ENCODE assay signal across 8 cellular contexts in the genomic region with DNA sequence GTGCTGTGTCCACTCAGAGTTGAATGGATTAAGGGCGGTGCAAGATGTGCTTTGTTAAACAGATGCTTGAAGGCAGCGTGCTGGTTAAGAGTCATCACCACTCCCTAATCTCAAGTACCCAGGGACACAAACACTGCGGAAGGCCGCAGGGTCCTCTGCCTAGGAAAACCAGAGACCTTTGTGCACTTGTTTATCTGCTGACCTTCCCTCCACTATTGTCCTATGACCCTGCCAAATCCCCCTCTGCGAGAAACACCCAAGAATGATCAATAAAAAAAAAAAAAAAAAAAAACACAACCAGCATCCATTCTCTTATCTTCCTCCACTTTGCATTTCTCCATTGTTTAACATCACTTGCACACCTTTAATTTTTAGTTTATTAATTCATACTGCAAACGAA. TPM values are rescaled to one million over a fixed set of nuclear protein-coding genes. Genes with fewer than 3 reads are reported as not detected.
DNase-seq lines count a peak whose midpoint lies in the region; TF ChIP-seq lines count a peak whose summit lies in the region.
"Not testable (repeated sequence)": the region's sequence is repeated elsewhere in the genome, so short reads cannot be mapped to it uniquely, and the experiment has no call there.

No MANE protein-coding gene starts in this region.

- H3K4me3 ChIP-seq in BJ (ENCODE audit: low read depth, low read length), result peak overlapping the region; percentile 69
- H3K4me3 ChIP-seq in HL-60 (replicated peaks; ENCODE audit: insufficient read depth, low read length), result peak overlapping the region; percentile 74
- peak overlapping the region; percentile 77 to 96 for H3K4me3 ChIP-seq in SK-N-SH (ENCODE audit: low read depth in 2 of 2, low read length in 1 of 2)
- peak overlapping the region; percentile 100 for H3K4me3 ChIP-seq in endodermal cell (ENCODE audit: low read length)
- peak overlapping the region; percentile 98 for H3K4me3 ChIP-seq in iPS-20b (ENCODE audit: low read length)
- peak overlapping the region; percentile 86 for H3K4me3 ChIP-seq in neural progenitor cell
- H3K4me3 ChIP-seq in suprapubic skin, result peak overlapping the region; percentile 91

- not testable (repeated sequence) for H3K9me3 ChIP-seq in SK-N-SH; endodermal cell (ENCODE audit: control insufficient read depth, low read length); iPS-20b (ENCODE audit: insufficient read depth, low read depth, low read length); neural progenitor cell (ENCODE audit: low read depth); suprapubic skin

- H3K9me2 ChIP-seq in SK-N-SH, result not testable (repeated sequence)

- DNase-seq in BJ (ENCODE audit: low read depth); HL-60 (ENCODE audit: low read depth in 1 of 2, low spot score in 1 of 2); SK-N-SH; activated naive CD8-positive, alpha-beta T cell treated with anti-CD3 and anti-CD28 coated beads for 36 hours; endodermal cell; neural progenitor cell (ENCODE audit: low spot score); suprapubic skin (ENCODE audit: low spot score in 2 of 2): not testable (repeated sequence)

- POLR2A ChIA-PET in BJ (lab: Charles Lee), result not testable (repeated sequence)
- POLR2A ChIA-PET in SK-N-SH (lab: Yijun Ruan, JAX), result interaction anchor here (2.4 kb wide), 1 partner anchor 60 kb away, joined by 10 read pairs; a partner anchor contains a TSS

- H3K27ac ChIP-seq in HL-60 (replicated peaks), result peak overlapping the region; percentile 85
- peak overlapping the region; percentile 87 to 96; a peak in 3 of 4 replicates for H3K27ac ChIP-seq in SK-N-SH (ENCODE audit: low read depth in 2 of 2, low read length in 1 of 2)
- not testable (repeated sequence) for H3K27ac ChIP-seq in endodermal cell (ENCODE audit: low read depth, low read length); neural progenitor cell; suprapubic skin
- H3K27ac ChIP-seq in iPS-20b (ENCODE audit: low read length), result peak overlapping the region; percentile 19

- peaks cover 17% of the 10 kb centered on the region for H3K36me3 Mint-ChIP-seq in activated naive CD8-positive, alpha-beta T cell treated with anti-CD3 and anti-CD28 coated beads for 36 hours
- H3K36me3 Mint-ChIP-seq in endodermal cell (ENCODE audit: low read depth) (peaks cover 28% of the 10 kb centered on the region), neural progenitor cell (peaks cover 12% of the 10 kb centered on the region)

- H3K9ac ChIP-seq in SK-N-SH, result peak overlapping the region; percentile 84
- H3K9ac ChIP-seq in endodermal cell (ENCODE audit: extremely low read depth, low read length, poor library complexity, severe bottlenecking), result peak overlapping the region; percentile 93
- peak overlapping the region; percentile 98; the same call in 1 of the 2 replicates for H3K9ac ChIP-seq in iPS-20b (ENCODE audit: low read depth, low read length)
- peak overlapping the region; percentile 67 for H3K9ac ChIP-seq in neural progenitor cell

- not testable (repeated sequence) for H4K20me1 ChIP-seq in SK-N-SH (ENCODE audit: insufficient read depth)
- peaks cover 20% of the 10 kb centered on the region for H4K20me1 ChIP-seq in neural progenitor cell (ENCODE audit: low read depth)

- not testable (repeated sequence) for H2AFZ ChIP-seq in SK-N-SH (ENCODE audit: low read depth)
- H2AFZ ChIP-seq in neural progenitor cell (replicated peaks), result peak overlapping the region; percentile 64

- H3K9me3 Mint-ChIP-seq in activated naive CD8-positive, alpha-beta T cell treated with anti-CD3 and anti-CD28 coated beads for 36 hours; endodermal cell; neural progenitor cell: not testable (repeated sequence)

- peak overlapping the region; percentile 99 for H3K4me3 Mint-ChIP-seq in activated naive CD8-positive, alpha-beta T cell treated with anti-CD3 and anti-CD28 coated beads for 36 hours
- H3K4me3 Mint-ChIP-seq in endodermal cell (peak overlapping the region; percentile 94), neural progenitor cell (peak overlapping the region; percentile 96)

- TF ChIP-seq POLR2A in suprapubic skin (IDR thresholded peaks at IDR 0.05), result not testable (repeated sequence)

- H3K27me3 Mint-ChIP-seq in activated naive CD8-positive, alpha-beta T cell treated with anti-CD3 and anti-CD28 coated beads for 36 hours; endodermal cell (ENCODE audit: insufficient read depth); neural progenitor cell (ENCODE audit: insufficient read depth, low read depth): not testable (repeated sequence)

- H3F3A ChIP-seq in SK-N-SH (replicated peaks; ENCODE audit: insufficient read depth) (peaks cover 29% of the 10 kb centered on the region), neural progenitor cell (ENCODE audit: low read depth) (peaks cover 34% of the 10 kb centered on the region)

- TF ChIP-seq RAD21 in SK-N-SH (IDR thresholded peaks at IDR 0.05; ENCODE audit: low read length), result not testable (repeated sequence)

- peaks cover 30% of the 10 kb centered on the region for H3K4me1 Mint-ChIP-seq in activated naive CD8-positive, alpha-beta T cell treated with anti-CD3 and anti-CD28 coated beads for 36 hours
- H3K4me1 Mint-ChIP-seq in endodermal cell (peaks cover 24% of the 10 kb centered on the region), neural progenitor cell (peaks cover 38% of the 10 kb centered on the region)

- peaks cover 14 to 17% of the 10 kb centered on the region in 2 experiments; a peak in 3 of 4 replicates for H3K4me1 ChIP-seq in SK-N-SH (ENCODE audit: control insufficient read depth in 1 of 2, insufficient read depth in 2 of 2, low read depth in 1 of 2, low read length in 1 of 2)
- not testable (repeated sequence) for H3K4me1 ChIP-seq in endodermal cell (ENCODE audit: control insufficient read depth, insufficient read depth, low read length)
- H3K4me1 ChIP-seq in iPS-20b (ENCODE audit: insufficient read depth, low read length), result peaks cover 18% of the 10 kb centered on the region; the same call in 1 of the 2 replicates
- H3K4me1 ChIP-seq in neural progenitor cell, result peaks cover 31% of the 10 kb centered on the region
- peaks cover 35% of the 10 kb centered on the region for H3K4me1 ChIP-seq in suprapubic skin

- H3K79me2 ChIP-seq in SK-N-SH (ENCODE audit: insufficient read depth) (peaks cover 74% of the 10 kb centered on the region), neural progenitor cell (ENCODE audit: low read depth) (peaks cover 86% of the 10 kb centered on the region)

- CTCF ChIA-PET in BJ (lab: Yijun Ruan, JAX), result interaction anchor here (0.8 to 1.7 kb wide), 3 partner anchors 9 to 45 kb away, joined by 3 to 5 read pairs (median 5); no protein-coding TSS in a partner anchor
- CTCF ChIA-PET in SK-N-SH (lab: Yijun Ruan, JAX), result interaction anchor here (0.9 to 1.7 kb wide), 2 partner anchors 45 to 559 kb away, joined by 3 to 5 read pairs; no protein-coding TSS in a partner anchor

- WGBS in SK-N-SH (ENCODE audit: low lambda C conversion rate), result 2% methylated on average over 5 of the region's 6 CpGs
- WGBS in endodermal cell (ENCODE audit: insufficient coverage in 1 of 2, insufficient read length in 1 of 2), 2 experiments, result 34% methylated on average over 2 of the region's 6 CpGs; no CpG with 5 or more reads in 1 of the 2 experiments
- whole genome bisulfite sequencing in suprapubic skin, result 54% methylated on average over 6 of the region's 6 CpGs

- not testable (repeated sequence) for TF ChIP-seq EP300 in SK-N-SH (IDR thresholded peaks at IDR 0.05; ENCODE audit: borderline replicate concordance in 1 of 2, low read depth in 1 of 2, low read length in 1 of 2); suprapubic skin (IDR thresholded peaks at IDR 0.05)

- H3K4me2 ChIP-seq in SK-N-SH (peak overlapping the region; percentile 73), neural progenitor cell (peak overlapping the region; percentile 93)

- H3K27me3 ChIP-seq in BJ (ENCODE audit: control insufficient read depth, insufficient read depth, low read length); HL-60 (ENCODE audit: insufficient read depth, poor library complexity, severe bottlenecking); SK-N-SH (ENCODE audit: insufficient read depth); endodermal cell (ENCODE audit: control insufficient read depth, insufficient read depth, low read length, poor library complexity, severe bottlenecking); iPS-20b (ENCODE audit: insufficient read depth, low read length); neural progenitor cell; suprapubic skin: not testable (repeated sequence)

- H3K27ac Mint-ChIP-seq in activated naive CD8-positive, alpha-beta T cell treated with anti-CD3 and anti-CD28 coated beads for 36 hours, result peak overlapping the region; percentile 91
- H3K27ac Mint-ChIP-seq in endodermal cell, result peak overlapping the region; percentile 95
- H3K27ac Mint-ChIP-seq in neural progenitor cell, result not testable (repeated sequence)

- H3K36me3 ChIP-seq in BJ (ENCODE audit: control insufficient read depth, insufficient read depth, low read length); SK-N-SH (replicated peaks in 1 of 2; ENCODE audit: control insufficient read depth in 1 of 2, insufficient read depth in 2 of 2, low read length in 1 of 2); iPS-20b (ENCODE audit: insufficient read depth, low read depth, low read length); neural progenitor cell; suprapubic skin: not testable (repeated sequence)
- peaks cover 18% of the 10 kb centered on the region for H3K36me3 ChIP-seq in endodermal cell (ENCODE audit: control insufficient read depth, insufficient read depth, low read length)

- TF ChIP-seq CTCF in BJ (IDR thresholded peaks at IDR 0.05; ENCODE audit: insufficient read depth, low read depth, low read length); HL-60 (IDR thresholded peaks at IDR 0.05; ENCODE audit: insufficient read depth, low read length); SK-N-SH (IDR thresholded peaks at IDR 0.05); endodermal cell (conservative IDR thresholded peaks at IDR 0.05); neural progenitor cell (IDR thresholded peaks at IDR 0.05); suprapubic skin (IDR thresholded peaks at IDR 0.05): not testable (repeated sequence)

RNA-seq across cellular contexts. Expression of a gene that starts 1.0 kb away (rescaled TPM):
- polyA plus RNA-seq in BJ (2011; rRNA removed) (10.4 and 18.9 TPM in 2 replicates), SK-N-SH (2012; rRNA removed) (14.8 and 17.9 TPM in 2 replicates)
- 9.8 and 10.4 TPM in 2 replicates for polyA minus RNA-seq in BJ (2011; rRNA and poly(A)+ RNA removed)
- polyA plus RNA-seq in SK-N-SH (2012; cell fraction: cytosol; rRNA removed), result 21.2 and 23.7 TPM in 2 replicates
- 11.6 and 15.4 TPM in 2 replicates for polyA plus RNA-seq in SK-N-SH (2012; cell fraction: nucleus; rRNA removed)
- 10 to 100 TPM; 25.9 to 28.4 TPM for total RNA-seq in activated naive CD8-positive, alpha-beta T cell treated with anti-CD3 and anti-CD28 coated beads for 36 hours
- total RNA-seq in endodermal cell (10 to 100 TPM; 40.8 to 45.4 TPM), neural progenitor cell (ENCODE audit: low replicate concordance) (32.1 and 44.0 TPM in 2 replicates), suprapubic skin (10 to 100 TPM; 11.7 to 25.7 (median 12.8) TPM)
- 31.9 TPM for polyA plus RNA-seq in endodermal cell (2013, experiment 1 of 2)
- 32.7 TPM for polyA plus RNA-seq in endodermal cell (2013, experiment 2 of 2)

RNA-seq across cellular contexts. Expression of a gene that starts 42.9 kb away (rescaled TPM):
- 0.11 and 0.12 TPM in 2 replicates for polyA plus RNA-seq in BJ (2011; rRNA removed)
- 0.24 and 0.46 TPM in 2 replicates for polyA minus RNA-seq in BJ (2011; rRNA and poly(A)+ RNA removed)
- polyA plus RNA-seq in SK-N-SH (2012; rRNA removed), result not detected in 2 replicates
- polyA plus RNA-seq in SK-N-SH (2012; cell fraction: cytosol; rRNA removed), result not detected in 2 replicates
- polyA plus RNA-seq in SK-N-SH (2012; cell fraction: nucleus; rRNA removed), result not detected in 2 replicates
- not detected for total RNA-seq in activated naive CD8-positive, alpha-beta T cell treated with anti-CD3 and anti-CD28 coated beads for 36 hours
- 1 to 10 TPM; 2.2 to 4.1 TPM for total RNA-seq in endodermal cell
- polyA plus RNA-seq in endodermal cell (2013, experiment 1 of 2), result 0.46 TPM
- 1.2 TPM for polyA plus RNA-seq in endodermal cell (2013, experiment 2 of 2)
- 0.06 and 0.07 TPM in 2 replicates for total RNA-seq in neural progenitor cell (ENCODE audit: low replicate concordance)
- total RNA-seq in suprapubic skin, result under 1 TPM; 0.16 to 0.89 (median 0.24) TPM

RNA-seq across cellular contexts. Expression of a gene that starts 59.6 kb away (rescaled TPM):
- polyA plus RNA-seq in BJ (2011; rRNA removed), result 14.5 and 14.7 TPM in 2 replicates
- polyA minus RNA-seq in BJ (2011; rRNA and poly(A)+ RNA removed), result 11.3 and 18.7 TPM in 2 replicates
- 6.7 and 7.8 TPM in 2 replicates for polyA plus RNA-seq in SK-N-SH (2012; rRNA removed)
- 6.2 and 7.0 TPM in 2 replicates for polyA plus RNA-seq in SK-N-SH (2012; cell fraction: cytosol; rRNA removed)
- 3.3 and 5.3 TPM in 2 replicates for polyA plus RNA-seq in SK-N-SH (2012; cell fraction: nucleus; rRNA removed)
- total RNA-seq in activated naive CD8-positive, alpha-beta T cell treated with anti-CD3 and anti-CD28 coated beads for 36 hours, result 10 to 100 TPM; 26.8 to 28.2 TPM
- total RNA-seq in endodermal cell, result 10 to 100 TPM; 11.4 to 15.2 TPM
- polyA plus RNA-seq in endodermal cell (2013, experiment 1 of 2), result 11.3 TPM
- 11.1 TPM for polyA plus RNA-seq in endodermal cell (2013, experiment 2 of 2)
- total RNA-seq in neural progenitor cell (ENCODE audit: low replicate concordance), result 8.4 and 11.6 TPM in 2 replicates
- total RNA-seq in suprapubic skin, result 10 to 100 TPM in 3 of 4 donors, 1 to 10 TPM in 1; 9.5 to 17.5 (median 13.0) TPM
